ENCODE assay signal across 17 cellular contexts in the genomic region with DNA sequence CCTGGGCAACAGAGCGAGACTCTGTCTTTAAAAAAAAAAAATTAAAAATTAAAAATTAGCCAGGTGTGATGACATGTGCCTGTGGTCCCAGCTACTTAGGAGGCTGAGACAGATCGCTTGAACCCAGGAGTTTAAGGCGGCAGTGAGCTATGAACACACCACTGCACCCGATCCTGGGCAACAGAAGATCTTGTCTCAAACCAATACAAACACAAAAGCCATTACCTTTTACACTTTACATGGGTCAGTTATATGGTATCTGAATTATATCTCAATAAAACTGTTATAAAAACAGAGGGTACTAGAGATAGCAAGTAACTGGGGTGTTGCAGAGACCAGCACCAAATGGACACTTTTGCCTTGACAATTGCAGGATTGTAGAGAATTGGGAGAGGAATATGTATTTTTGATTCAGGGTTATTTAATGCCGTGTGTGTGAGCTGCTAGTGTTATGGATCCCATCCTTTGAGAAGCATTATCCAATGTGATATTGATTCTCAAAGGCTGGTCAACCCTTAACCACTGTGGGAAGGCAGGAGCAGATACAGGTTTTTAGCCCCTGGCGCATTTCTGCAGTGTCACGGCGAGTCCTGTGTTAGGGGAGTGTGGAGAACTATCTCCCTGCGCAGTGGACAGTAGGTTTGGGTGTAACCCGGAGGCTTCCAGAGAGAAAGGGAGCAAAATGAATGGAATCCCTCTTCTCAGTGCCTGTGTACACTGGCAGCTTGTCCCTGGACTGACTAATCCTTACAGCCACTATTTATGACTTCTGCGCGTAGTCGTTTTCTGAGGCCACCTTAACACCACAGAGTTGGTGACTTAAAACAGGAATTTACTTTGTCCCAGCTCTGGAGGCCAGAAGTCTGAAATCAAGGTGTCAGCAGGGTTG. TPM values are rescaled to one million over a fixed set of nuclear protein-coding genes. Genes with fewer than 3 reads are reported as not detected.
DNase-seq lines count a peak whose midpoint lies in the region; ATAC-seq and TF ChIP-seq lines count a peak whose summit lies in the region.
"Had no signal": no experiment of that assay in that cellular context is flagged by ENCODE, and none has a peak within 500 bp of the region (broad histone marks: within the 10 kb centered on the region; RNA-seq: fewer than 3 reads in every experiment).

No MANE protein-coding gene starts in this region.

- H3K4me3 ChIP-seq in SK-N-SH (ENCODE audit: low read depth in 2 of 2, low read length in 1 of 2) (no peak overlapping the region), body of pancreas (no peak overlapping the region), neuronal stem cell (ENCODE audit: low read length in 2 of 2) (no peak overlapping the region)
- H3K4me3 ChIP-seq: right atrium auricular region had no signal

- peak overlapping the region; percentile 43 for H4K91ac ChIP-seq in neuronal stem cell (ENCODE audit: low read depth, low read length, poor library complexity)

- TF ChIP-seq CTCF in SK-N-SH (IDR thresholded peaks at IDR 0.05): no peak
- TF ChIP-seq CTCF in body of pancreas (IDR thresholded peaks at IDR 0.05): no peak

- H4K20me1 ChIP-seq in SK-N-SH (ENCODE audit: insufficient read depth): peaks cover 14% of the 10 kb centered on the region

- H2BK5ac ChIP-seq in neuronal stem cell (ENCODE audit: low read length): no peak overlapping the region

- DNase-seq in SK-N-SH (no peak), body of pancreas (no peak), neuronal stem cell (ENCODE audit: low spot score) (no peak), NCI-H2107 treated with DMSO at 0.1 percent for 48 hours (lab: John Stamatoyannopoulos, UW; ENCODE audit: unreplicated experiment) (no peak), NAMALWA (ENCODE audit: low spot score) (no peak), occipital lobe (lab: John Stamatoyannopoulos, UW) (no peak)
- DNase-seq: H7; hippocampal formation; Kasumi-1; natural killer cell; NCI-H187; NCI-H524 treated with DMSO at 0.1 percent for 48 hours; RPMI8226; stimulated activated CD4-positive, alpha-beta T cell treated with anti-CD3 and anti-CD28 coated beads, Interleukin-2, amount 100 ng/mL, for 48 hours had no signal

- no peak overlapping the region for H2AFZ ChIP-seq in SK-N-SH (ENCODE audit: low read depth)
- H2AFZ ChIP-seq in neuronal stem cell (ENCODE audit: low read length): no peak overlapping the region

- H3K79me2 ChIP-seq in SK-N-SH (ENCODE audit: insufficient read depth): peaks cover 89% of the 10 kb centered on the region

- H3K79me1 ChIP-seq in neuronal stem cell (ENCODE audit: low read depth, low read length): peaks cover 3% of the 10 kb centered on the region

- H2BK12ac ChIP-seq in neuronal stem cell (ENCODE audit: low read length): no peak overlapping the region

- TF ChIP-seq POLR2A in body of pancreas (IDR thresholded peaks at IDR 0.05): no peak

- no peak overlapping the region for H3K4ac ChIP-seq in neuronal stem cell (ENCODE audit: low read length)

- peaks cover 25% of the 10 kb centered on the region for H3F3A ChIP-seq in SK-N-SH (replicated peaks; ENCODE audit: insufficient read depth)

- no peak overlapping the region for H3K18ac ChIP-seq in neuronal stem cell (ENCODE audit: low read length)

- peaks cover 3 to 40% of the 10 kb centered on the region in 2 experiments for H3K36me3 ChIP-seq in SK-N-SH (replicated peaks in 1 of 2; ENCODE audit: control insufficient read depth in 1 of 2, insufficient read depth in 2 of 2, low read length in 1 of 2)
- peaks cover 47% of the 10 kb centered on the region for H3K36me3 ChIP-seq in KOPT-K1 (ENCODE audit: insufficient read depth, low read length)
- peaks cover 0 to 7% of the 10 kb centered on the region in 2 donors for H3K36me3 ChIP-seq in body of pancreas (replicated peaks in 1 of 2; ENCODE audit: insufficient read depth in 1 of 2, low read depth in 2 of 2)
- H3K36me3 ChIP-seq in neuronal stem cell (replicated peaks in 1 of 2; ENCODE audit: control insufficient read depth in 2 of 2, insufficient read depth in 2 of 2, low read length in 2 of 2): peaks cover 2 to 43% of the 10 kb centered on the region in 2 donors

- peak overlapping the region in 1 of 2 experiments; percentile 64; a peak in 1 of 4 replicates for H3K27ac ChIP-seq in SK-N-SH (ENCODE audit: low read depth in 2 of 2, low read length in 1 of 2)
- H3K27ac ChIP-seq in KOPT-K1 (ENCODE audit: low read depth, low read length, poor library complexity, severe bottlenecking): peak overlapping the region; percentile 14
- H3K27ac ChIP-seq in body of pancreas: peak overlapping the region; percentile 55 to 80 (median 65)
- H3K27ac ChIP-seq in neuronal stem cell (replicated peaks; ENCODE audit: low read length): no peak overlapping the region
- H3K27ac ChIP-seq: right atrium auricular region had no signal

- H3K4me2 ChIP-seq in SK-N-SH (peak overlapping the region; percentile 63), neuronal stem cell (ENCODE audit: insufficient read depth, low read length, poor library complexity, severe bottlenecking) (no peak overlapping the region)

- H3K27me3 ChIP-seq in SK-N-SH (ENCODE audit: insufficient read depth) (no peaks in the 10 kb centered on the region), body of pancreas (no peaks in the 10 kb centered on the region), neuronal stem cell (ENCODE audit: control insufficient read depth in 3 of 3, insufficient read depth in 3 of 3, low read depth in 1 of 3, low read length in 3 of 3) (no peaks in the 10 kb centered on the region)
- H3K27me3 ChIP-seq: right atrium auricular region had no signal

- peaks cover 8 to 18% of the 10 kb centered on the region in 2 experiments; a peak in 3 of 4 replicates for H3K4me1 ChIP-seq in SK-N-SH (ENCODE audit: control insufficient read depth in 1 of 2, insufficient read depth in 2 of 2, low read depth in 1 of 2, low read length in 1 of 2)
- peaks cover 48% of the 10 kb centered on the region for H3K4me1 ChIP-seq in body of pancreas
- H3K4me1 ChIP-seq in neuronal stem cell (ENCODE audit: control insufficient read depth in 2 of 2, insufficient read depth in 1 of 2, low read depth in 1 of 2, low read length in 2 of 2): peaks cover 4 to 6% of the 10 kb centered on the region in 2 donors

- H3K14ac ChIP-seq in neuronal stem cell (ENCODE audit: low read length): no peak overlapping the region

- no peak overlapping the region for H3K23ac ChIP-seq in neuronal stem cell (ENCODE audit: low read depth, low read length, poor library complexity)

- no peak overlapping the region for H2BK120ac ChIP-seq in neuronal stem cell (ENCODE audit: low read depth, low read length)

- TF ChIP-seq RAD21 in SK-N-SH (IDR thresholded peaks at IDR 0.05; ENCODE audit: low read length): no peak

- no peaks in the 10 kb centered on the region for H3K9me3 ChIP-seq in SK-N-SH
- H3K9me3 ChIP-seq in KOPT-K1 (ENCODE audit: insufficient read depth, low read length, poor library complexity, severe bottlenecking): no peaks in the 10 kb centered on the region
- H3K9me3 ChIP-seq in body of pancreas: no peaks in the 10 kb centered on the region
- no peaks in the 10 kb centered on the region for H3K9me3 ChIP-seq in neuronal stem cell (replicated peaks in 1 of 2; ENCODE audit: control insufficient read depth in 2 of 2, insufficient read depth in 1 of 2, low read depth in 1 of 2, low read length in 2 of 2)
- H3K9me3 ChIP-seq: right atrium auricular region had no signal

- 86% methylated on average over 13 of the region's 13 CpGs for WGBS in SK-N-SH (ENCODE audit: low lambda C conversion rate)
- WGBS in body of pancreas, 2 donors: 76 to 84% methylated on average over 8 to 13 of the region's 13 CpGs
- WGBS in neuronal stem cell (ENCODE audit: extremely low coverage in 2 of 2, insufficient read length in 2 of 2, insufficient replicate concordance in 1 of 2), 2 donors: no CpG with 5 or more reads among the region's 13 CpGs

- no peak overlapping the region for H4K8ac ChIP-seq in neuronal stem cell (ENCODE audit: low read depth, low read length)

- POLR2A ChIA-PET in SK-N-SH (lab: Yijun Ruan, JAX): no interaction called here

- no peaks in the 10 kb centered on the region for H3K9me2 ChIP-seq in SK-N-SH

- ATAC-seq in SK-N-SH treated with all-trans-retinoic acid at 6 μM for 48 hours (no peak), body of pancreas (no peak)

- H2AK5ac ChIP-seq in neuronal stem cell (ENCODE audit: low read depth, low read length): no peak overlapping the region

- no peak overlapping the region for H2BK15ac ChIP-seq in neuronal stem cell (ENCODE audit: low read length)

- intact Hi-C loops in body of pancreas (cut with DNase I): no loop called here

- no peak for TF ChIP-seq EP300 in SK-N-SH (IDR thresholded peaks at IDR 0.05; ENCODE audit: borderline replicate concordance in 1 of 2, low read depth in 1 of 2, low read length in 1 of 2)

- CTCF ChIA-PET in SK-N-SH (lab: Yijun Ruan, JAX): interaction anchor here (0.8 to 10.2 kb wide), 4 partner anchors 21 to 98 kb away, joined by 3 to 186 read pairs (median 34); a partner anchor contains a TSS

- H3K9ac ChIP-seq in SK-N-SH (no peak overlapping the region), neuronal stem cell (ENCODE audit: low read depth, low read length, poor library complexity) (no peak overlapping the region)

TF ChIP-seq in SK-N-SH, 30 proteins besides CTCF, POLR2A, EP300 and RAD21 (continues in another document):
- TF ChIP-seq RCOR1 (IDR thresholded peaks at IDR 0.05; ENCODE audit: low read length) (no peak), ELF1 (IDR thresholded peaks at IDR 0.05) (no peak), POLR2AphosphoS5 (IDR thresholded peaks at IDR 0.05; ENCODE audit: low read depth, low read length) (no peak)

TF ChIP-seq in SK-N-SH treated with all-trans-retinoic acid at 6 μM for 48 hours, 23 proteins besides CTCF, POLR2A, EP300 and RAD21 (continues in another document):
- TF ChIP-seq ARNTL (CRISPR knock-in tag; IDR thresholded peaks at IDR 0.05; ENCODE audit: borderline replicate concordance, low read depth): no peak
- no peak for TF ChIP-seq ZNF70 (CRISPR knock-in tag; IDR thresholded peaks at IDR 0.05)
- TF ChIP-seq GLIS3 (CRISPR knock-in tag; IDR thresholded peaks at IDR 0.05): no peak
- TF ChIP-seq ZC3H10 (CRISPR knock-in tag; IDR thresholded peaks at IDR 0.05): no peak

RNA-seq across cellular contexts. Expression of a gene that starts 4.3 kb away (rescaled TPM):
- 227 and 234 TPM in 2 replicates for polyA plus RNA-seq in SK-N-SH (2012; rRNA removed)
- 116 and 197 TPM in 2 replicates for polyA plus RNA-seq in SK-N-SH (2012; cell fraction: cytosol; rRNA removed)
- polyA plus RNA-seq in SK-N-SH (2012; cell fraction: nucleus; rRNA removed): 101 and 104 TPM in 2 replicates
- total RNA-seq in body of pancreas: 10 to 100 TPM; 23.1 to 42.3 TPM
- 28.5 TPM for polyA plus RNA-seq in neuronal stem cell (2013, experiment 1 of 2)
- polyA plus RNA-seq in neuronal stem cell (2013, experiment 2 of 2): 27.3 TPM
- 19.8 TPM for total RNA-seq in occipital lobe

RNA-seq across cellular contexts. Expression of a gene that starts 25.5 kb away (rescaled TPM):
- polyA plus RNA-seq in SK-N-SH (2012; rRNA removed): 5.7 and 8.0 TPM in 2 replicates
- 5.4 and 6.0 TPM in 2 replicates for polyA plus RNA-seq in SK-N-SH (2012; cell fraction: cytosol; rRNA removed)
- 10.7 and 15.5 TPM in 2 replicates for polyA plus RNA-seq in SK-N-SH (2012; cell fraction: nucleus; rRNA removed)
- 1 to 10 TPM; 3.6 to 7.0 TPM for total RNA-seq in body of pancreas
- 3.7 TPM for polyA plus RNA-seq in neuronal stem cell (2013, experiment 1 of 2)
- 3.2 TPM for polyA plus RNA-seq in neuronal stem cell (2013, experiment 2 of 2)
- 9.5 TPM for total RNA-seq in occipital lobe

RNA-seq across cellular contexts. Expression of a gene that starts 34.3 kb away (rescaled TPM):
- 1.8 and 1.9 TPM in 2 replicates for polyA plus RNA-seq in SK-N-SH (2012; rRNA removed)
- polyA plus RNA-seq in SK-N-SH (2012; cell fraction: cytosol; rRNA removed): 2.0 TPM in 2 replicates
- polyA plus RNA-seq in SK-N-SH (2012; cell fraction: nucleus; rRNA removed): 2.2 and 2.8 TPM in 2 replicates
- total RNA-seq in body of pancreas (1 to 10 TPM; 3.0 to 5.7 TPM), occipital lobe (not detected)
- 0.13 TPM for polyA plus RNA-seq in neuronal stem cell (2013, experiment 1 of 2)
- polyA plus RNA-seq in neuronal stem cell (2013, experiment 2 of 2): 0.18 TPM
- total RNA-seq: natural killer cell had no signal
